In genomic region chr9:122518226-122518625, GRCh38 we compare ENCODE assay signal across 23 cellular contexts. TPM values are rescaled to one million over a fixed set of nuclear protein-coding genes. Genes with fewer than 3 reads are reported as not detected.
DNase-seq lines count a peak whose midpoint lies in the region.
"Had no signal": no experiment of that assay in that cellular context is flagged by ENCODE, and none has a peak within 500 bp of the region (broad histone marks: within the 10 kb centered on the region; RNA-seq: fewer than 3 reads in every experiment).

No MANE protein-coding gene starts in this region.

- no peak overlapping the region for H3K4me3 ChIP-seq in trophoblast cell (ENCODE audit: low read depth, low read length)
- H3K4me3 ChIP-seq: A549, BLaER1 had no signal

- H3K9me3 ChIP-seq in trophoblast cell (ENCODE audit: insufficient read depth, low read depth, low read length) = peaks cover 22% of the 10 kb centered on the region
- H3K9me3 ChIP-seq: A549, BE2C, BLaER1 had no signal

- H4K91ac ChIP-seq in trophoblast cell (ENCODE audit: low read depth, low read length) = no peak overlapping the region

- no peaks in the 10 kb centered on the region for H3K36me3 ChIP-seq in trophoblast cell (ENCODE audit: control insufficient read depth in 1 of 2, insufficient read depth in 2 of 2, low read length in 2 of 2)
- H3K36me3 ChIP-seq: BE2C, BLaER1 had no signal

- H3K9ac ChIP-seq in trophoblast cell (ENCODE audit: low read length) = no peak overlapping the region
- H3K9ac ChIP-seq: BLaER1 had no signal

- no peak overlapping the region for H3K4ac ChIP-seq in trophoblast cell (ENCODE audit: low read depth, low read length)

- H3K79me1 ChIP-seq in trophoblast cell (ENCODE audit: low read length) = no peaks in the 10 kb centered on the region

- H2BK120ac ChIP-seq in trophoblast cell (ENCODE audit: insufficient read depth, low read length, poor library complexity) = no peak overlapping the region

- no peak overlapping the region for H3K27ac ChIP-seq in trophoblast cell (ENCODE audit: low read depth, low read length)
- H3K27ac ChIP-seq: 22Rv1, A549, BLaER1 had no signal

- no peaks in the 10 kb centered on the region for H3K79me2 ChIP-seq in trophoblast cell (ENCODE audit: control insufficient read depth, insufficient read depth, low read length, poor library complexity)

- no peak overlapping the region for H3K23ac ChIP-seq in trophoblast cell (ENCODE audit: low read length)

- no peak overlapping the region for H2AK5ac ChIP-seq in trophoblast cell (ENCODE audit: low read length)

- DNase-seq in G401 (ENCODE audit: low spot score) (peak; percentile 86), cerebellar nuclear complex (lab: John Stamatoyannopoulos, UW) (peak; percentile 4 to 48), trophoblast cell (peak; percentile 76 to 80), NCI-H69 (lab: John Stamatoyannopoulos, UW) (no peak), AG08395 (ENCODE audit: low spot score) (no peak)
- DNase-seq: BE2C; CD4-positive, alpha-beta memory T cell; CD4-positive, CD25-positive, alpha-beta regulatory T cell; CD8-positive, alpha-beta memory T cell; COR-L47; DMS 273 treated with DMSO at 0.1 percent for 48 hours; DMS153; DMS53; DMS79; DND-41; EL; GF-D8 had no signal

- no peak overlapping the region for H4K8ac ChIP-seq in trophoblast cell (ENCODE audit: low read depth, low read length)

- no CpG with 5 or more reads among the region's 2 CpGs for whole genome bisulfite sequencing in trophoblast cell (ENCODE audit: extremely low coverage, insufficient coverage, insufficient read length)

- no peak overlapping the region for H2AFZ ChIP-seq in trophoblast cell (ENCODE audit: insufficient read depth, low read length, poor library complexity)

- no peak overlapping the region for H3K18ac ChIP-seq in trophoblast cell (ENCODE audit: low read length)

- no peak overlapping the region for H4K12ac ChIP-seq in trophoblast cell (ENCODE audit: low read depth, low read length)

- no peaks in the 10 kb centered on the region for H3K27me3 ChIP-seq in trophoblast cell (ENCODE audit: insufficient read depth, low read length)
- H3K27me3 ChIP-seq: BLaER1 had no signal

- no peak overlapping the region for H2BK5ac ChIP-seq in trophoblast cell (ENCODE audit: low read depth, low read length, poor library complexity)

- H3K4me2 ChIP-seq in trophoblast cell (ENCODE audit: low read length) = no peak overlapping the region
- H3K4me2 ChIP-seq: A549, BLaER1 had no signal

- no peaks in the 10 kb centered on the region for H3K4me1 ChIP-seq in trophoblast cell (ENCODE audit: control insufficient read depth in 1 of 2, insufficient read depth in 2 of 2, low read length in 2 of 2)
- H3K4me1 ChIP-seq: A549, BE2C, BLaER1 had no signal

- in situ Hi-C loops in G401 (cut with HindIII; ENCODE audit: low sequenced_read_pairs) = no loop called here

- H3K14ac ChIP-seq in trophoblast cell (ENCODE audit: low read length) = no peak overlapping the region

- H2BK12ac ChIP-seq in trophoblast cell (ENCODE audit: low read length) = no peak overlapping the region

RNA-seq across cellular contexts. Expression of gene OR1J4, which starts 0.7 kb away (rescaled TPM):
- total RNA-seq in G401 (2014; rRNA removed; shearing (Covaris generic)) = not detected in 2 replicates
- not detected in 2 replicates for polyA plus RNA-seq in trophoblast cell (2013)
- total RNA-seq: A172; CD4-positive, alpha-beta memory T cell; CD8-positive, alpha-beta memory T cell; Daoy had no signal
- polyA plus RNA-seq: CD14-positive monocyte; CD4-positive, alpha-beta memory T cell; CD4-positive, CD25-positive, alpha-beta regulatory T cell; CD8-positive, alpha-beta memory T cell had no signal

RNA-seq across cellular contexts. Expression of gene OR1J2, which starts 7.6 kb away (rescaled TPM):
- total RNA-seq in G401 (2014; rRNA removed; shearing (Covaris generic)) = not detected in 2 replicates
- not detected in 2 replicates for polyA plus RNA-seq in trophoblast cell (2013)
- total RNA-seq: A172; CD4-positive, alpha-beta memory T cell; CD8-positive, alpha-beta memory T cell; Daoy had no signal
- polyA plus RNA-seq: CD14-positive monocyte; CD4-positive, alpha-beta memory T cell; CD4-positive, CD25-positive, alpha-beta regulatory T cell; CD8-positive, alpha-beta memory T cell had no signal

RNA-seq across cellular contexts. Expression of gene OR1N1, which starts 8.9 kb away (rescaled TPM):
- total RNA-seq in G401 (2014; rRNA removed; shearing (Covaris generic)) = not detected in 2 replicates
- not detected in 2 replicates for polyA plus RNA-seq in trophoblast cell (2013)
- total RNA-seq: A172; CD4-positive, alpha-beta memory T cell; CD4-positive, CD25-positive, alpha-beta regulatory T cell; CD8-positive, alpha-beta memory T cell; Daoy had no signal
- polyA plus RNA-seq: A549; CD14-positive monocyte; CD4-positive, alpha-beta memory T cell; CD4-positive, CD25-positive, alpha-beta regulatory T cell; CD8-positive, alpha-beta memory T cell had no signal

RNA-seq across cellular contexts. Expression of gene OR1N2, which starts 34.7 kb away (rescaled TPM):
- total RNA-seq in G401 (2014; rRNA removed; shearing (Covaris generic)) = not detected in 2 replicates
- not detected in 2 replicates for polyA plus RNA-seq in trophoblast cell (2013)
- total RNA-seq: A172; CD4-positive, alpha-beta memory T cell; CD8-positive, alpha-beta memory T cell; Daoy had no signal
- polyA plus RNA-seq: A549; CD14-positive monocyte; CD4-positive, alpha-beta memory T cell; CD4-positive, CD25-positive, alpha-beta regulatory T cell; CD8-positive, alpha-beta memory T cell had no signal

RNA-seq across cellular contexts. Expression of gene OR1J1, which starts 40.5 kb away (rescaled TPM):
- not detected in 2 replicates for total RNA-seq in G401 (2014; rRNA removed; shearing (Covaris generic))
- not detected in 2 replicates for polyA plus RNA-seq in trophoblast cell (2013)
- total RNA-seq: A172; CD4-positive, alpha-beta memory T cell; CD4-positive, CD25-positive, alpha-beta regulatory T cell; CD8-positive, alpha-beta memory T cell; Daoy had no signal
- polyA plus RNA-seq: A549; CD14-positive monocyte; CD4-positive, alpha-beta memory T cell; CD4-positive, CD25-positive, alpha-beta regulatory T cell; CD8-positive, alpha-beta memory T cell had no signal

Comparison
In these comparisons a context has a peak if more than half of its experiments do, and no peak if none do; other contexts are left out.
1. DNase-seq: peak in G401 (single experiment), cerebellar nuclear complex (2 of 2) and trophoblast cell (2 of 2); none in NCI-H69 (single experiment) and AG08395 (single experiment).